10 cellular contexts compared by ENCODE assay signal in the genomic region with DNA sequence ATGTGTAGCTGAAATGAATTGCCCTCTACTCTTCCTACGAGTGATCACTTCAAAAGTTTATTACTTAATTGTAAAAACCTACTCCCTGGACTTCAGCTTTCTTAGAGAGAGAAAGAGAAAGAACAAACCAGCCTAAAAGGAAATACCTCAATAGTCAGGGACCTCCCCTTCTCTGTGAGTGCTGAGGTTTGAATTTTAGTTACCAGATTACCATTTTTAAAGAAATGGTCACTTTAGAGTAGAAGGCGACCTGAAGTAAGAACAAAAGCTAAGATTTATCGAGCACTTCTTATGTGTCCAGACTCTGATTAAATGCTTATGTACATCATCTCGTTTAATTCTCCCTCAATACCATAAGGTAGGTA. TPM values are rescaled to one million over a fixed set of nuclear protein-coding genes. Genes with fewer than 3 reads are reported as not detected.
DNase-seq lines count a peak whose midpoint lies in the region; ATAC-seq and TF ChIP-seq lines count a peak whose summit lies in the region.
"Had no signal": no experiment of that assay in that cellular context is flagged by ENCODE, and none has a peak within 500 bp of the region (broad histone marks: within the 10 kb centered on the region; RNA-seq: fewer than 3 reads in every experiment).

No MANE protein-coding gene starts in this region.

- H3K4me1 ChIP-seq in Caco-2 (peaks cover 26% of the 10 kb centered on the region), OCI-LY7 (ENCODE audit: insufficient read depth, low read length, poor library complexity, severe bottlenecking) (peaks cover 97% of the 10 kb centered on the region), neural progenitor cell (peaks cover 12% of the 10 kb centered on the region)

- no TSS peak for BruUV-seq in Caco-2 (replicated peaks; lab: Mats Ljungman, UMichigan)
- BruUV-seq in OCI-LY7 (replicated peaks; lab: Mats Ljungman, UMichigan): TSS peak; percentile 28

- no peak overlapping the region for H3K4me3 Mint-ChIP-seq in Caco-2 (ENCODE audit: unreplicated experiment)
- no peak overlapping the region for H3K4me3 Mint-ChIP-seq in neural progenitor cell

- H3K27ac ChIP-seq in OCI-LY7 (ENCODE audit: low read depth, low read length, poor library complexity, severe bottlenecking): peak overlapping the region; percentile 100
- H3K27ac ChIP-seq in dorsolateral prefrontal cortex: peak overlapping the region in 32 of 59 donors; percentile 2 to 77 (median 48)
- H3K27ac ChIP-seq in neural progenitor cell: no peak overlapping the region

- no peaks in the 10 kb centered on the region for H3K27me3 ChIP-seq in Caco-2 (replicated peaks; ENCODE audit: control insufficient read depth, insufficient read depth, low read length)
- no peaks in the 10 kb centered on the region for H3K27me3 ChIP-seq in dorsolateral prefrontal cortex
- no peaks in the 10 kb centered on the region for H3K27me3 ChIP-seq in neural progenitor cell

- intact Hi-C loops in Caco-2 (cut with micrococcal nuclease; ENCODE audit: unreplicated experiment): no loop called here
- intact Hi-C loops in OCI-LY7 (cut with micrococcal nuclease; ENCODE audit: unreplicated experiment): loop anchor here (2.0 kb wide), 1 partner anchor 72 kb away; no protein-coding TSS in a partner anchor
- intact Hi-C loops in dorsolateral prefrontal cortex (cut with DNase I): no loop called here
- intact Hi-C loops in lower leg skin (cut with DNase I; ENCODE audit: low total_unique reads): no loop called here

- H3K27ac Mint-ChIP-seq in Caco-2 (ENCODE audit: unreplicated experiment) (peak overlapping the region; percentile 7), neural progenitor cell (no peak overlapping the region)

- no peaks in the 10 kb centered on the region for H3K9me3 Mint-ChIP-seq in Caco-2 (ENCODE audit: unreplicated experiment)
- H3K9me3 Mint-ChIP-seq in neural progenitor cell: peaks cover 20% of the 10 kb centered on the region

- H3F3A ChIP-seq in neural progenitor cell (ENCODE audit: low read depth): no peaks in the 10 kb centered on the region

- H4K20me1 ChIP-seq in OCI-LY7 (ENCODE audit: insufficient read depth, low read length) (no peaks in the 10 kb centered on the region), neural progenitor cell (ENCODE audit: low read depth) (peaks cover 36% of the 10 kb centered on the region)

- no peaks in the 10 kb centered on the region for H3K27me3 Mint-ChIP-seq in Caco-2 (ENCODE audit: insufficient read depth, unreplicated experiment)
- H3K27me3 Mint-ChIP-seq in neural progenitor cell (ENCODE audit: insufficient read depth, low read depth): no peaks in the 10 kb centered on the region

- TF ChIP-seq CTCF in Caco-2 (IDR thresholded peaks at IDR 0.05; ENCODE audit: insufficient read depth in 1 of 2, low read depth in 1 of 2, low read length in 1 of 2, severe bottlenecking in 1 of 2, unreplicated experiment in 1 of 2) (no peak), OCI-LY7 (conservative IDR thresholded peaks at IDR 0.05; ENCODE audit: low read length) (no peak), dorsolateral prefrontal cortex (IDR thresholded peaks at IDR 0.05 in 54 of 56, conservative IDR thresholded peaks at IDR 0.05 in 2 of 56; ENCODE audit: low read depth in 1 of 56, partially characterized antibody in 56 of 56) (no peak), neural progenitor cell (IDR thresholded peaks at IDR 0.05) (no peak), lower leg skin (IDR thresholded peaks at IDR 0.05) (no peak)

- H3K79me2 ChIP-seq in OCI-LY7 (ENCODE audit: insufficient read depth, low read depth, low read length) (peaks cover 84% of the 10 kb centered on the region), neural progenitor cell (ENCODE audit: low read depth) (peaks cover 54% of the 10 kb centered on the region)

- H3K4me1 Mint-ChIP-seq in Caco-2 (ENCODE audit: low read depth, unreplicated experiment) (peaks cover 19% of the 10 kb centered on the region), neural progenitor cell (peaks cover 25% of the 10 kb centered on the region)

- H3K9ac ChIP-seq in neural progenitor cell: no peak overlapping the region

- H2AFZ ChIP-seq in OCI-LY7 (ENCODE audit: low read length) (no peak overlapping the region), neural progenitor cell (replicated peaks) (no peak overlapping the region)

- POLR2A ChIA-PET in Caco-2 (lab: Charles Lee): no interaction called here
- POLR2A ChIA-PET in OCI-LY7 (lab: Charles Lee): interaction anchor here (1.0 to 16.0 kb wide), 8 partner anchors 9 to 63 kb away, joined by 3 to 347 read pairs (median 11); a partner anchor contains a TSS

- H3K9me3 ChIP-seq in Caco-2: no peaks in the 10 kb centered on the region
- no peaks in the 10 kb centered on the region; the same call in 1 of the 2 replicates for H3K9me3 ChIP-seq in OCI-LY7 (ENCODE audit: low read length)
- no peaks in the 10 kb centered on the region for H3K9me3 ChIP-seq in neural progenitor cell (ENCODE audit: low read depth)

- no peaks in the 10 kb centered on the region for H3K36me3 ChIP-seq in Caco-2 (ENCODE audit: control insufficient read depth, insufficient read depth, low read length)
- peaks cover 37% of the 10 kb centered on the region for H3K36me3 ChIP-seq in OCI-LY7 (ENCODE audit: insufficient read depth, low read length)
- no peaks in the 10 kb centered on the region for H3K36me3 ChIP-seq in neural progenitor cell

- 53 to 60% methylated on average over 4 of the region's 4 CpGs for WGBS in lower leg skin, 2 donors

- H3K4me2 ChIP-seq in OCI-LY7 (ENCODE audit: low read length) (peak overlapping the region; percentile 93), neural progenitor cell (peak overlapping the region; percentile 31)

- CTCF ChIA-PET in Caco-2 (lab: Charles Lee): interaction anchor here (1.5 kb wide), 1 partner anchor 32 kb away, joined by 5 read pairs; no protein-coding TSS in a partner anchor
- CTCF ChIA-PET in OCI-LY7 (lab: Charles Lee; ENCODE audit: unreplicated experiment): interaction anchor here (0.5 to 2.5 kb wide), 5 partner anchors 9 to 653 kb away, joined by 3 to 11 read pairs (median 3); no protein-coding TSS in a partner anchor

- no peak for TF ChIP-seq POLR2A in lower leg skin (IDR thresholded peaks at IDR 0.05)

- H3K4me3 ChIP-seq in Caco-2 (ENCODE audit: low read depth, low read length): no peak overlapping the region
- peak overlapping the region; percentile 62 for H3K4me3 ChIP-seq in OCI-LY7 (ENCODE audit: low read depth, low read length, poor library complexity, severe bottlenecking)
- no peak overlapping the region for H3K4me3 ChIP-seq in dorsolateral prefrontal cortex
- H3K4me3 ChIP-seq in neural progenitor cell: no peak overlapping the region
- H3K4me3 ChIP-seq in lower leg skin (ENCODE audit: low read depth, poor library complexity, severe bottlenecking): no peak overlapping the region

- DNase-seq in Caco-2 (no peak), OCI-LY7 (ENCODE audit: low spot score) (no peak), dorsolateral prefrontal cortex (no peak), neural progenitor cell (ENCODE audit: low spot score) (no peak), SW480 (ENCODE audit: low spot score) (no peak), hypothalamus (lab: John Stamatoyannopoulos, UW) (no peak), lower leg skin (ENCODE audit: low spot score in 2 of 2) (no peak)
- DNase-seq: kidney glomerular epithelial cell, NCI-H510A had no signal

- H3K9me2 ChIP-seq in OCI-LY7 (ENCODE audit: insufficient read depth, low read length): no peaks in the 10 kb centered on the region

- no peak for ATAC-seq in GM18868 (IDR thresholded peaks at IDR 0.05; ENCODE audit: unreplicated experiment)

- H3K36me3 Mint-ChIP-seq in Caco-2 (ENCODE audit: insufficient read depth, unreplicated experiment) (peaks cover 12% of the 10 kb centered on the region), neural progenitor cell (peaks cover 22% of the 10 kb centered on the region)

RNA-seq across cellular contexts. Expression of a gene that starts 11.3 kb away (rescaled TPM):
- total RNA-seq in Caco-2 (2022) (71.5 and 75.4 TPM in 2 replicates), OCI-LY7 (2022) (243 and 277 TPM in 2 replicates), dorsolateral prefrontal cortex (100 to 1,000 TPM in 115 of 120 experiments, 10 to 100 TPM in 5; 96.5 to 222 (median 138) TPM), neural progenitor cell (ENCODE audit: low replicate concordance) (33.3 and 34.6 TPM in 2 replicates), lower leg skin (10 to 100 TPM; 18.0 to 70.8 (median 43.5) TPM)
- 114 and 118 TPM in 2 replicates for total RNA-seq in OCI-LY7 (2014; rRNA removed; shearing (Covaris generic))
